33 cellular contexts compared by ENCODE assay signal in the genomic region with DNA sequence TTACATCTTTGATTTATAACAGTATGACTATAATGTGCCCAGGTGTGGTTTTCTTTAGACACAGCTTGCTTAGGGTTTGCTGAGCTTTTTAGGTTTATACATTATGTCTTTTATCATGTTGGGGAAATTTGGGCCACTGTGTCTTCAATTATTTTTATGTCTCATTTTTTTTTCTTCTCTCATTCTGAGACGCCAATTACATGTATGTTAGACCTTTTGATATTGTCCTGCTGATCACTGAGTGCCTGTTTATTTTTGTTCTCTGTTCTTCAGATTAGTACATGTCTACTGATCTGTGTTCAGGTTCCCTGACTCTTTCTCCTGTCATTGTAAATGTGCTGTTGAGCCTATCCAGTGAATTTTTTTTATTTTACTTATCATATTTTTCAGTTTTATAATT. TPM values are rescaled to one million over a fixed set of nuclear protein-coding genes. Genes with fewer than 3 reads are reported as not detected.
"Had no signal": no experiment of that assay in that cellular context is flagged by ENCODE, and none has a peak within 500 bp of the region (broad histone marks: within the 10 kb centered on the region; RNA-seq: fewer than 3 reads in every experiment).

No MANE protein-coding gene starts in this region.

- H3K4me3 ChIP-seq: adrenal gland, ascending aorta, body of pancreas, breast epithelium, cardiac muscle cell had no signal

- H3K36me3 ChIP-seq: adrenal gland, ascending aorta, brain microvascular endothelial cell, breast epithelium, cardiac muscle cell had no signal

- H3K4me1 ChIP-seq: adrenal gland, ascending aorta, body of pancreas, breast epithelium had no signal

- H3K27me3 ChIP-seq: adrenal gland, ascending aorta, body of pancreas, brain microvascular endothelial cell, breast epithelium, cardiac muscle cell had no signal

- H3K27ac ChIP-seq: adrenal gland, ascending aorta, body of pancreas, brain microvascular endothelial cell, cardiac muscle cell had no signal

- DNase-seq: activated effector memory CD4-positive, alpha-beta T cell treated with anti-CD3 and anti-CD28 coated beads, Interleukin-2, amount 50 U/mL, for 16 hours; activated effector memory CD4-positive, alpha-beta T cell treated with Interleukin-2 at 50 U/mL for 16 hours; activated gamma-delta T cell; activated gamma-delta T cell treated with Interleukin-2 at 50 U/mL for 16 hours; activated naive CD4-positive, alpha-beta T cell; activated naive CD4-positive, alpha-beta T cell treated with anti-CD3 and anti-CD28 coated beads for 36 hours; activated naive CD4-positive, alpha-beta T cell treated with anti-CD3 and anti-CD28 coated beads, Interleukin-2, amount 10 ng/mL, durations not matched to agents 7 days and 5 days; activated naive CD4-positive, alpha-beta T cell treated with anti-CD3 and anti-CD28 coated beads, Interleukin-2, amount 50 U/mL, for 16 hours; activated naive CD4-positive, alpha-beta T cell treated with Interleukin-2 at 50 U/mL for 16 hours; activated naive CD8-positive, alpha-beta T cell treated with anti-CD3 and anti-CD28 coated beads for 36 hours; activated naive CD8-positive, alpha-beta T cell treated with anti-CD3 and anti-CD28 coated beads, Interleukin-2, amount 10 ng/mL, durations not matched to agents 7 days and 5 days; activated naive CD8-positive, alpha-beta T cell treated with anti-CD3 and anti-CD28 coated beads, Interleukin-2, amount 50 U/mL, for 24 hours; activated T-cell treated with anti-CD3 and anti-CD28 coated beads, Interleukin-2, amount 50 U/mL, for 4 hours; activated T-cell treated with anti-CD3 and anti-CD28 coated beads, Interleukin-2, amount 50 U/mL, for 48 hours; activated T-cell treated with anti-CD3 and anti-CD28 coated beads, Interleukin-2, amount 50 U/mL, for 72 hours; adrenal gland; amniotic stem cell; amygdala; anterior cingulate cortex; aorta; body of pancreas; brain microvascular endothelial cell; caudate nucleus; central memory CD4-positive, alpha-beta T cell; cerebellar nuclear complex had no signal

- H3K9me3 ChIP-seq: adrenal gland, ascending aorta, body of pancreas, breast epithelium had no signal

- ATAC-seq: activated naive CD4-positive, alpha-beta T cell treated with anti-CD3 and anti-CD28 coated beads, Interleukin-2, amount 50 U/mL, for 72 hours; activated naive CD8-positive, alpha-beta T cell treated with anti-CD3 and anti-CD28 coated beads, Interleukin-2, amount 50 U/mL, for 24 hours; activated T-cell treated with anti-CD3 and anti-CD28 coated beads, Interleukin-2, amount 50 U/mL, for 4 hours; activated T-cell treated with anti-CD3 and anti-CD28 coated beads, Interleukin-2, amount 50 U/mL, for 72 hours; activated T-helper 17 cell treated with anti-CD3 and anti-CD28 coated beads, Interleukin-2, amount 50 U/mL, for 72 hours; body of pancreas had no signal

RNA-seq across cellular contexts. Expression of a gene that starts 36.1 kb away (rescaled TPM):
- total RNA-seq: activated naive CD4-positive, alpha-beta T cell treated with anti-CD3 and anti-CD28 coated beads for 36 hours; activated naive CD4-positive, alpha-beta T cell treated with anti-CD3 and anti-CD28 coated beads, Interleukin-2, amount 50 U/mL, for 72 hours; activated naive CD8-positive, alpha-beta T cell treated with anti-CD3 and anti-CD28 coated beads for 36 hours; activated naive CD8-positive, alpha-beta T cell treated with anti-CD3 and anti-CD28 coated beads, Interleukin-2, amount 10 ng/mL, durations not matched to agents 7 days and 5 days; activated T-cell treated with anti-CD3 and anti-CD28 coated beads, Interleukin-2, amount 50 U/mL, for 4 hours; activated T-cell treated with anti-CD3 and anti-CD28 coated beads, Interleukin-2, amount 50 U/mL, for 72 hours; activated T-helper 1 cell treated with anti-CD3 and anti-CD28 coated beads, Interleukin-12 subunit alpha, Interleukin-12 subunit beta, Interleukin-2, Interleukin-4 antibody, amounts not matched to agents 30 ng/mL and 10 ng/mL and 1 ng/mL, durations not matched to agents 14 hours and 24 hours and 36 hours; activated T-helper 17 cell treated with anti-CD3 and anti-CD28 coated beads, Interleukin-2, amount 50 U/mL, for 72 hours; activated T-helper 2 cell treated with anti-CD3 and anti-CD28 coated beads, Interferon-gamma antibody, Interleukin-2, Interleukin-4, amounts not matched to agents 10 μg/mL and 5 μg/mL and 100 μg/mL, durations not matched to agents 14 hours and 24 hours and 36 hours; ascending aorta; cerebellum had no signal

RNA-seq across cellular contexts. Expression of a gene that starts 57.7 kb away (rescaled TPM):
- total RNA-seq: activated naive CD4-positive, alpha-beta T cell treated with anti-CD3 and anti-CD28 coated beads for 36 hours; activated naive CD4-positive, alpha-beta T cell treated with anti-CD3 and anti-CD28 coated beads, Interleukin-2, amount 50 U/mL, for 72 hours; activated naive CD8-positive, alpha-beta T cell treated with anti-CD3 and anti-CD28 coated beads for 36 hours; activated naive CD8-positive, alpha-beta T cell treated with anti-CD3 and anti-CD28 coated beads, Interleukin-2, amount 10 ng/mL, durations not matched to agents 7 days and 5 days; activated T-cell treated with anti-CD3 and anti-CD28 coated beads, Interleukin-2, amount 50 U/mL, for 72 hours; activated T-helper 1 cell treated with anti-CD3 and anti-CD28 coated beads, Interleukin-12 subunit alpha, Interleukin-12 subunit beta, Interleukin-2, Interleukin-4 antibody, amounts not matched to agents 30 ng/mL and 10 ng/mL and 1 ng/mL, durations not matched to agents 14 hours and 24 hours and 36 hours; activated T-helper 17 cell treated with anti-CD3 and anti-CD28 coated beads, Interleukin-2, amount 50 U/mL, for 72 hours; activated T-helper 2 cell treated with anti-CD3 and anti-CD28 coated beads, Interferon-gamma antibody, Interleukin-2, Interleukin-4, amounts not matched to agents 10 μg/mL and 5 μg/mL and 100 μg/mL, durations not matched to agents 14 hours and 24 hours and 36 hours; cerebellum had no signal

RNA-seq across cellular contexts. Expression of a gene that starts 58.1 kb away (rescaled TPM):
- total RNA-seq: activated naive CD4-positive, alpha-beta T cell treated with anti-CD3 and anti-CD28 coated beads for 36 hours; activated naive CD4-positive, alpha-beta T cell treated with anti-CD3 and anti-CD28 coated beads, Interleukin-2, amount 50 U/mL, for 72 hours; activated naive CD8-positive, alpha-beta T cell treated with anti-CD3 and anti-CD28 coated beads, Interleukin-2, amount 10 ng/mL, durations not matched to agents 7 days and 5 days; activated T-cell treated with anti-CD3 and anti-CD28 coated beads, Interleukin-2, amount 50 U/mL, for 4 hours; activated T-cell treated with anti-CD3 and anti-CD28 coated beads, Interleukin-2, amount 50 U/mL, for 72 hours; activated T-helper 1 cell treated with anti-CD3 and anti-CD28 coated beads, Interleukin-12 subunit alpha, Interleukin-12 subunit beta, Interleukin-2, Interleukin-4 antibody, amounts not matched to agents 30 ng/mL and 10 ng/mL and 1 ng/mL, durations not matched to agents 14 hours and 24 hours and 36 hours; activated T-helper 17 cell treated with anti-CD3 and anti-CD28 coated beads, Interleukin-2, amount 50 U/mL, for 72 hours; activated T-helper 2 cell treated with anti-CD3 and anti-CD28 coated beads, Interferon-gamma antibody, Interleukin-2, Interleukin-4, amounts not matched to agents 10 μg/mL and 5 μg/mL and 100 μg/mL, durations not matched to agents 14 hours and 24 hours and 36 hours; ascending aorta had no signal
- polyA plus RNA-seq: cardiac muscle cell had no signal
